In the genomic region with DNA sequence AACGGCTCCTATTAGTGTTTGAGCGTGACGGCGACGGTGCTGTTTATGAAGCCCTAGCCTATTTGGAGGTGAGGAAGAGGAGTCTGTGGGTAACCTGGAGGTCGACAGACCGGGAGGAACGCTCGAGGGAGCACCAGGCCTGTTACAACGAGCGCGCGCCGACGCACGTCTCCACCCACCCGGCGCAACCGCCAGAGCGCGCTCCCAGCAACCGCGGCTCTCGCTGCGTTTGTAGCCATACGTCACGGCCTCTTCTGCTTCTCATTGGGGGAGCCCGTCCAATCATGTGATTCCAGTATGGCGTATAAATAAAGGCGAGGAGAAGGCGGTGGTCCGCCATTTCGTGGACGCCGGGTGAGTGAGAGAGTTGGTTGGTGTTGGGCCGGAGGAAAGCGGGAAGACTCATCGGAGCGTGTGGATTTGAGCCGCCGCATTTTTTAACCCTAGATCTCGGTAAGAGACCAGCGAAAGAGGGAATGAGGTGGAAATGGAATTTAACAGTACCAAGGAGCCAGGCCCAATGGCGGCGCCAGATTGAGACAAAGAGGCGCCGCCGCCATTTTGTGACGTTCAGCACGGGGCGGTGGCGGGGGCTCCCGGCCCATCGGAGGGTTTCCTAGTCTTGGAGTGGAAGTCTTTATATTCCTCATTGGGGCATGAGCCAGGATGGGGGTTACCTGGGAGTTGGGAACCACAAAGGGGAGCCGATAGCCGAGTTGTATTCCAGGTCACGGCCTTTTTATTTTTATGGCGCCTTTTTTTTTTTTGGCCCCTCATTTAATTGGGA, we compare ENCODE assay signal across 1 cellular context.
TF ChIP-seq lines count a peak whose summit lies in the region.

A gene (plus strand): TSS at position 334 of the 787 bp plus-strand sequence. CDS start 2,401 bp downstream, outside the sequence.

TF ChIP-seq in HEK293, 187 proteins besides CTCF, POLR2A, EP300 and RAD21 (continued from another document):
- TF ChIP-seq, protein P1, sequence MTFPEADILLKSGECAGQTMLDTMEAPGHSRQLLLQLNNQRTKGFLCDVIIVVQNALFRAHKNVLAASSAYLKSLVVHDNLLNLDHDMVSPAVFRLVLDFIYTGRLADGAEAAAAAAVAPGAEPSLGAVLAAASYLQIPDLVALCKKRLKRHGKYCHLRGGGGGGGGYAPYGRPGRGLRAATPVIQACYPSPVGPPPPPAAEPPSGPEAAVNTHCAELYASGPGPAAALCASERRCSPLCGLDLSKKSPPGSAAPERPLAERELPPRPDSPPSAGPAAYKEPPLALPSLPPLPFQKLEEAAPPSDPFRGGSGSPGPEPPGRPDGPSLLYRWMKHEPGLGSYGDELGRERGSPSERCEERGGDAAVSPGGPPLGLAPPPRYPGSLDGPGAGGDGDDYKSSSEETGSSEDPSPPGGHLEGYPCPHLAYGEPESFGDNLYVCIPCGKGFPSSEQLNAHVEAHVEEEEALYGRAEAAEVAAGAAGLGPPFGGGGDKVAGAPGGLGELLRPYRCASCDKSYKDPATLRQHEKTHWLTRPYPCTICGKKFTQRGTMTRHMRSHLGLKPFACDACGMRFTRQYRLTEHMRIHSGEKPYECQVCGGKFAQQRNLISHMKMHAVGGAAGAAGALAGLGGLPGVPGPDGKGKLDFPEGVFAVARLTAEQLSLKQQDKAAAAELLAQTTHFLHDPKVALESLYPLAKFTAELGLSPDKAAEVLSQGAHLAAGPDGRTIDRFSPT (tag by site-specific recombination; IDR thresholded peaks at IDR 0.05), result no peak
- TF ChIP-seq ZNF184 (tag by site-specific recombination; IDR thresholded peaks at IDR 0.05), result no peak; the same call in 1 of the 2 replicates
- TF ChIP-seq ZNF394 (tag by site-specific recombination; IDR thresholded peaks at IDR 0.05; ENCODE audit: borderline replicate concordance), result peak; percentile 84
- no peak for TF ChIP-seq ZNF112 (tag by site-specific recombination; IDR thresholded peaks at IDR 0.05)
- no peak for TF ChIP-seq ZNF132 (tag by site-specific recombination; IDR thresholded peaks at IDR 0.05; ENCODE audit: borderline replicate concordance)
TF ChIP-seq in HEK293: peak in this region for 78.
